ENCODE assay signal across 14 cellular contexts in the genomic region with DNA sequence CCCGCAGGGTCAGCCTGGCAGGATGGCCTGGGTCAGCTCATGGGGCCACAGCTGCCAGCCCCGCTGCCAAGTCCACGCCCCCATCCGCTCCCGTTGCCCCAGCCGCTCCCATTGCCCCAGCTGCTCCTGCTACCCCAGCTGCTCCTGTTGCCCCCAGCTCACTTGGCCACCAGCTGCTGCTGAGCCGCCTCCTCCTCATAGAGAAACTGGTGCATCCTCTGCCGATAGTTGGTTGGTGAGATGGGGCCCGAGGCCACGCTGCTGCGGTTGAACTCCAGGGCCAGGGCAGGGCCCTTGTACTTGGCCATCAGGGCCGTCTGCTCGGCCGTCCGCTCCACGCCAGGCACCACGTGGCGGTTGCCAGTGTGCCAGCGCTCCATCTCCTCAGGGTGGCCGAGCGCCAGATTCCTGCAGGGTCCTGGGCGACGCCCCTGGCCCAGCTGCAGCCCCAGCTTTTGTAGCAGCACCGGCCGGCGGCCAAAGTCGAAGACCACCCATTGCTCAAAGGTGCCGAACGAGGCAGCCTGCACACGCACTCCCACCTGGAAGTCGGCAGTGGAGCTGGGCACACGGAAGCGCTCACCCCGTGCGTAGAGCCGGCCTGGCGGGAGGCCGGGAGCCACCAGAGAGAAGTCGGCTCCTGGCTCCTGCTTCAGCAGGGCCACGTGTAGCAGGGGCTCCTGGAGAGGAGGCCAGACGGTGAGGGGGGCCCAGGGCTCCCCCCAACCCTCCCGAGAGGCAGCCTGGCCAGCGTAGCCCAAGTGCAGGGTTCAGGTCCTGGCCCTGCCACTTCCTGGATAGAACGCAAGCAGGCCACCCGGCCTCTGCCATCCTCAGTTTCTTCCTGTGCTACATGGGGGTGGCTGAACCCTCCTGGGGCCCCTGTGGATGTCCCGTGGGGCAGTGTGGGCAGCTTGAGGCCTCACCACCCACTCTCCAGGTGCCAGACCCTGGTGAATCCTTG. TPM values are rescaled to one million over a fixed set of nuclear protein-coding genes. Genes with fewer than 3 reads are reported as not detected.
DNase-seq lines count a peak whose midpoint lies in the region; ATAC-seq and TF ChIP-seq lines count a peak whose summit lies in the region.
"Had no signal": no experiment of that assay in that cellular context is flagged by ENCODE, and none has a peak within 500 bp of the region (broad histone marks: within the 10 kb centered on the region; RNA-seq: fewer than 3 reads in every experiment).

No MANE protein-coding gene starts in this region.

- POLR2A ChIA-PET in CD4-positive, alpha-beta memory T cell (lab: Charles Lee; ENCODE audit: partially characterized antibody) = interaction anchor here (1.6 to 2.9 kb wide), 8 partner anchors 14 to 171 kb away, joined by 5 to 17 read pairs (median 11); partner anchors contain the start of genes GMEB2, PPDPF and PTK6
- POLR2A ChIA-PET in OCI-LY7 (lab: Charles Lee) = no interaction called here

- no peaks in the 10 kb centered on the region for H3K79me2 ChIP-seq in KMS-11 (ENCODE audit: insufficient read depth, low read depth)
- H3K79me2 ChIP-seq in OCI-LY7 (ENCODE audit: insufficient read depth, low read depth, low read length) = no peaks in the 10 kb centered on the region

- peak overlapping the region in 2 of 7 donors; percentile 24 to 29 for H3K27ac Mint-ChIP-seq in CD4-positive, alpha-beta memory T cell
- no peak overlapping the region for H3K27ac Mint-ChIP-seq in activated T-helper 17 cell treated with anti-CD3 and anti-CD28 coated beads, Interleukin-2, amount 50 U/mL, for 72 hours

- H4K20me1 ChIP-seq in KMS-11 (ENCODE audit: insufficient read depth) (no peaks in the 10 kb centered on the region), OCI-LY7 (ENCODE audit: insufficient read depth, low read length) (no peaks in the 10 kb centered on the region)

- H3K4me1 ChIP-seq in CD4-positive, alpha-beta memory T cell (ENCODE audit: insufficient read depth, low read length) = peaks cover 40% of the 10 kb centered on the region
- H3K4me1 ChIP-seq in KMS-11 (ENCODE audit: low read depth, poor library complexity, severe bottlenecking) = peaks cover 26% of the 10 kb centered on the region
- peaks cover 13% of the 10 kb centered on the region for H3K4me1 ChIP-seq in OCI-LY7 (ENCODE audit: insufficient read depth, low read length, poor library complexity, severe bottlenecking)
- H3K4me1 ChIP-seq: foreskin keratinocyte had no signal

- H3K27me3 ChIP-seq in CD4-positive, alpha-beta memory T cell (ENCODE audit: insufficient read depth, low read length) = no peaks in the 10 kb centered on the region
- peaks cover 16% of the 10 kb centered on the region for H3K27me3 ChIP-seq in KMS-11 (ENCODE audit: insufficient read depth, low read depth)
- H3K27me3 ChIP-seq: foreskin keratinocyte, pancreas had no signal

- ATAC-seq in activated T-helper 17 cell treated with anti-CD3 and anti-CD28 coated beads, Interleukin-2, amount 50 U/mL, for 72 hours (replicated peaks) = no peak
- ATAC-seq in Right ventricle myocardium inferior = no peak
- ATAC-seq: foreskin keratinocyte, PC-3 had no signal

- peak overlapping the region in 1 of 2 donors; percentile 68 for H3K4me3 ChIP-seq in CD4-positive, alpha-beta memory T cell (ENCODE audit: low read length in 2 of 2)
- H3K4me3 ChIP-seq in KMS-11 (IDR thresholded peaks at IDR 0.05; ENCODE audit: insufficient read depth, low read depth, low read length) = no peak overlapping the region
- H3K4me3 ChIP-seq in OCI-LY7 (ENCODE audit: low read depth, low read length, poor library complexity, severe bottlenecking) = no peak overlapping the region
- H3K4me3 ChIP-seq: pancreas had no signal

- no peak overlapping the region for H3K27ac ChIP-seq in CD4-positive, alpha-beta memory T cell (ENCODE audit: low read depth, low read length)
- H3K27ac ChIP-seq in KMS-11 (no peak overlapping the region), OCI-LY7 (ENCODE audit: low read depth, low read length, poor library complexity, severe bottlenecking) (no peak overlapping the region)
- H3K27ac ChIP-seq: foreskin keratinocyte, pancreas, WERI-Rb-1 had no signal

- peaks cover 5% of the 10 kb centered on the region for H3K36me3 ChIP-seq in CD4-positive, alpha-beta memory T cell (ENCODE audit: insufficient read depth, low read length)
- H3K36me3 ChIP-seq in KMS-11 (ENCODE audit: insufficient read depth) (no peaks in the 10 kb centered on the region), OCI-LY7 (ENCODE audit: insufficient read depth, low read length) (no peaks in the 10 kb centered on the region)
- H3K36me3 ChIP-seq: pancreas, WERI-Rb-1 had no signal

- no peak for TF ChIP-seq CTCF in KMS-11 (conservative IDR thresholded peaks at IDR 0.05; ENCODE audit: low read depth, low read length)
- no peak for TF ChIP-seq CTCF in OCI-LY7 (conservative IDR thresholded peaks at IDR 0.05; ENCODE audit: low read length)

- no peak overlapping the region for H3K9ac ChIP-seq in KMS-11

- H2AFZ ChIP-seq in KMS-11 (ENCODE audit: low read depth) = no peak overlapping the region
- no peak overlapping the region for H2AFZ ChIP-seq in OCI-LY7 (ENCODE audit: low read length)

- CTCF ChIA-PET in CD4-positive, alpha-beta memory T cell (lab: Charles Lee; ENCODE audit: partially characterized antibody) = interaction anchor here (1.0 kb wide), 1 partner anchor 32 kb away, joined by 3 read pairs; the partner anchor contains the start of gene PTK6
- CTCF ChIA-PET in OCI-LY7 (lab: Charles Lee; ENCODE audit: unreplicated experiment) = interaction anchor here (0.6 to 1.1 kb wide), 2 partner anchors 27 to 73 kb away, joined by 11 to 16 read pairs; no protein-coding TSS in a partner anchor

- H3K27me3 Mint-ChIP-seq in CD4-positive, alpha-beta memory T cell = no peaks in the 10 kb centered on the region
- H3K27me3 Mint-ChIP-seq in activated T-helper 17 cell treated with anti-CD3 and anti-CD28 coated beads, Interleukin-2, amount 50 U/mL, for 72 hours = no peaks in the 10 kb centered on the region

- no peaks in the 10 kb centered on the region for H3K36me3 Mint-ChIP-seq in CD4-positive, alpha-beta memory T cell
- no peaks in the 10 kb centered on the region for H3K36me3 Mint-ChIP-seq in activated T-helper 17 cell treated with anti-CD3 and anti-CD28 coated beads, Interleukin-2, amount 50 U/mL, for 72 hours (ENCODE audit: low read depth)

- BruUV-seq in OCI-LY7 (replicated peaks; lab: Mats Ljungman, UMichigan) = no TSS peak

- intact Hi-C loops in CD4-positive, alpha-beta memory T cell (cut with micrococcal nuclease) = no loop called here
- intact Hi-C loops in OCI-LY7 (cut with micrococcal nuclease; ENCODE audit: unreplicated experiment) = no loop called here
- intact Hi-C loops in Right ventricle myocardium inferior (cut with DNase I) = no loop called here

- peak in 1 of 5 donors; percentile 10 for DNase-seq in CD4-positive, alpha-beta memory T cell
- DNase-seq in OCI-LY7 (ENCODE audit: low spot score) (no peak), Right ventricle myocardium inferior (ENCODE audit: missing footprints) (no peak), epidermal melanocyte (ENCODE audit: insufficient read length, low spot score) (no peak)
- DNase-seq: activated gamma-delta T cell; foreskin keratinocyte; left cardiac atrium; NCI-H1417; PC-3; stimulated activated CD4-positive, alpha-beta T cell treated with anti-CD3 and anti-CD28 coated beads, Interleukin-1b, Interleukin-23, amount 100 ng/mL, for 48 hours; WERI-Rb-1 had no signal

- H3K9me2 ChIP-seq in OCI-LY7 (ENCODE audit: insufficient read depth, low read length) = no peaks in the 10 kb centered on the region

- H3K4me2 ChIP-seq in KMS-11 (peak overlapping the region; percentile 92), OCI-LY7 (ENCODE audit: low read length) (no peak overlapping the region)

- H3K4me3 Mint-ChIP-seq in CD4-positive, alpha-beta memory T cell = peak overlapping the region in 7 of 8 donors; percentile 25 to 92 (median 59)
- H3K4me3 Mint-ChIP-seq in activated T-helper 17 cell treated with anti-CD3 and anti-CD28 coated beads, Interleukin-2, amount 50 U/mL, for 72 hours = peak overlapping the region; percentile 71

- no peaks in the 10 kb centered on the region for H3K9me3 Mint-ChIP-seq in CD4-positive, alpha-beta memory T cell
- H3K9me3 Mint-ChIP-seq in activated T-helper 17 cell treated with anti-CD3 and anti-CD28 coated beads, Interleukin-2, amount 50 U/mL, for 72 hours = no peaks in the 10 kb centered on the region

- no peaks in the 10 kb centered on the region for H3K9me3 ChIP-seq in CD4-positive, alpha-beta memory T cell (ENCODE audit: control insufficient read depth in 1 of 2, low read length in 2 of 2)
- no peaks in the 10 kb centered on the region for H3K9me3 ChIP-seq in OCI-LY7 (ENCODE audit: low read length)
- H3K9me3 ChIP-seq: pancreas had no signal

- H3K4me1 Mint-ChIP-seq in CD4-positive, alpha-beta memory T cell = peaks cover 6 to 31% (median 18%) of the 10 kb centered on the region in 4 donors
- no peaks in the 10 kb centered on the region for H3K4me1 Mint-ChIP-seq in activated T-helper 17 cell treated with anti-CD3 and anti-CD28 coated beads, Interleukin-2, amount 50 U/mL, for 72 hours

RNA-seq across cellular contexts. Expression of gene HELZ2, which starts 4.8 kb away (rescaled TPM):
- 10 to 100 TPM; 39.6 to 45.4 TPM for total RNA-seq in CD4-positive, alpha-beta memory T cell
- 1 to 10 TPM; 2.0 to 6.4 TPM for polyA plus RNA-seq in CD4-positive, alpha-beta memory T cell
- 10 to 100 TPM in 1 of 2 donors, 1 to 10 TPM in 1; 8.2 to 12.6 TPM for total RNA-seq in activated T-helper 17 cell treated with anti-CD3 and anti-CD28 coated beads, Interleukin-2, amount 50 U/mL, for 72 hours
- 3.6 and 6.5 TPM in 2 replicates for total RNA-seq in OCI-LY7 (2014; rRNA removed; shearing (Covaris generic))
- total RNA-seq in OCI-LY7 (2022) = 8.3 and 8.6 TPM in 2 replicates
- total RNA-seq in Right ventricle myocardium inferior = 12.8 TPM

RNA-seq across cellular contexts. Expression of gene FNDC11, which starts 15.3 kb away (rescaled TPM):
- 1 to 10 TPM in 1 of 2 experiments, under 1 TPM in 1; 0.38 to 1.2 TPM for total RNA-seq in CD4-positive, alpha-beta memory T cell
- polyA plus RNA-seq in CD4-positive, alpha-beta memory T cell = 1 to 10 TPM in 1 of 2 donors, under 1 TPM in 1; 0.41 to 1.5 TPM
- under 1 TPM in 1 of 2 donors, not detected in 1; 0.40 TPM for total RNA-seq in activated T-helper 17 cell treated with anti-CD3 and anti-CD28 coated beads, Interleukin-2, amount 50 U/mL, for 72 hours
- 0.15 and 0.41 TPM in 2 replicates for total RNA-seq in OCI-LY7 (2014; rRNA removed; shearing (Covaris generic))
- total RNA-seq in OCI-LY7 (2022) = 2.1 and 3.0 TPM in 2 replicates
- total RNA-seq in Right ventricle myocardium inferior = 0.16 TPM

RNA-seq across cellular contexts. Expression of gene SRMS, which starts 21.7 kb away (rescaled TPM):
- not detected for total RNA-seq in CD4-positive, alpha-beta memory T cell
- not detected for polyA plus RNA-seq in CD4-positive, alpha-beta memory T cell
- total RNA-seq in activated T-helper 17 cell treated with anti-CD3 and anti-CD28 coated beads, Interleukin-2, amount 50 U/mL, for 72 hours = not detected
- not detected in 2 replicates for total RNA-seq in OCI-LY7 (2014; rRNA removed; shearing (Covaris generic))
- total RNA-seq in OCI-LY7 (2022) (0.42 TPM in 1 of 2 replicates, not detected in the other), Right ventricle myocardium inferior (not detected)
- total RNA-seq: left cardiac atrium, pancreas had no signal
- polyA plus RNA-seq: pancreas had no signal

RNA-seq across cellular contexts. Expression of gene PTK6, which starts 32.1 kb away (rescaled TPM):
- not detected for total RNA-seq in CD4-positive, alpha-beta memory T cell
- polyA plus RNA-seq in CD4-positive, alpha-beta memory T cell = under 1 TPM; 0.31 to 0.59 TPM
- total RNA-seq in activated T-helper 17 cell treated with anti-CD3 and anti-CD28 coated beads, Interleukin-2, amount 50 U/mL, for 72 hours = 1 to 10 TPM in 1 of 2 donors, under 1 TPM in 1; 0.69 to 1.9 TPM
- total RNA-seq in OCI-LY7 (2014; rRNA removed; shearing (Covaris generic)) = 0.05 and 0.13 TPM in 2 replicates
- total RNA-seq in OCI-LY7 (2022) (1.8 and 2.0 TPM in 2 replicates), Right ventricle myocardium inferior (0.11 TPM)

RNA-seq across cellular contexts. Expression of gene PPDPF, which starts 48.7 kb away (rescaled TPM):
- total RNA-seq in CD4-positive, alpha-beta memory T cell = 100 to 1,000 TPM; 208 to 229 TPM
- polyA plus RNA-seq in CD4-positive, alpha-beta memory T cell = 100 to 1,000 TPM in 1 of 2 donors, 10 to 100 TPM in 1; 29.4 to 152 TPM
- total RNA-seq in activated T-helper 17 cell treated with anti-CD3 and anti-CD28 coated beads, Interleukin-2, amount 50 U/mL, for 72 hours = 10 to 100 TPM; 65.5 to 87.5 TPM
- 16.5 and 34.9 TPM in 2 replicates for total RNA-seq in OCI-LY7 (2014; rRNA removed; shearing (Covaris generic))
- 117 and 126 TPM in 2 replicates for total RNA-seq in OCI-LY7 (2022)
- 261 TPM for total RNA-seq in Right ventricle myocardium inferior
